In the genomic region with DNA sequence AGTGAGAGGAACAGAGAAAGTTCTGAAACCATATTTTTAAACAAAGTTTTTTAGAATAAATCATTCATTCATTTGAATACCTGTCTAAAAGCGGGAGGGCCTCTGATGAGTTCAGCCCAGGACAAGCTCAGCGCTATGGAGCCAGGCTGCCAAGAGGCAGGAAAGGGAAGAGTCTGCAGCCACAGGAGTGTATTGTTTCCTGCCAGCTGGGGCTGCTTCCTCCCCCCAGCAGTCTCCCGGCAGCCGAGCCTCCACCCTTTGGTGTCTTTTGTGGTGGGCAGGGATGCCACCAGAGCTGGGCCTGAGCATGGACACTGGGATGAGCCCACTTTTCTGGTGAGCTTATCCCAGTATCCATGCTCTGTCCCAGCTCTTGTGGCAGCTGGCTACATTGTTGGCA, we compare ENCODE assay signal across 13 cellular contexts.
"Had no signal": no experiment of that assay in that cellular context is flagged by ENCODE, and none has a peak within 500 bp of the region (broad histone marks: within the 10 kb centered on the region; RNA-seq: fewer than 3 reads in every experiment).

No MANE protein-coding gene starts in this region.

- H3K4me3 ChIP-seq: ascending aorta, gastrocnemius medialis, heart right ventricle, smooth muscle cell, tibial nerve had no signal

- H3K27ac ChIP-seq: ascending aorta, gastrocnemius medialis, heart right ventricle, neutrophil, tibial nerve had no signal

- DNase-seq: activated CD4-positive, alpha-beta memory T cell treated with anti-CD3 and anti-CD28 coated beads for 36 hours; activated CD4-positive, alpha-beta T cell treated with anti-CD3 and anti-CD28 coated beads for 1 hour; activated T-cell treated with anti-CD3 and anti-CD28 coated beads, Interleukin-2, amount 50 U/mL, for 72 hours; gastrocnemius medialis; heart right ventricle; midbrain; naive B cell; posterior cingulate gyrus had no signal

- H3K36me3 ChIP-seq: ascending aorta, gastrocnemius medialis, heart right ventricle, neutrophil, tibial nerve had no signal

- H3K4me1 ChIP-seq: ascending aorta had no signal

- H3K9me3 ChIP-seq: ascending aorta, gastrocnemius medialis, neutrophil had no signal

- H3K27me3 ChIP-seq: ascending aorta, gastrocnemius medialis, heart right ventricle, tibial nerve had no signal

- ATAC-seq: activated T-cell treated with anti-CD3 and anti-CD28 coated beads, Interleukin-2, amount 50 U/mL, for 72 hours; gastrocnemius medialis; stimulated activated effector memory CD8-positive, alpha-beta T cell treated with anti-CD3 and anti-CD28 coated beads, Interleukin-12 subunit alpha, Interleukin-12 subunit beta, amount 100 ng/mL, for 72 hours had no signal
